9 cellular contexts compared by ENCODE assay signal in the genomic region with DNA sequence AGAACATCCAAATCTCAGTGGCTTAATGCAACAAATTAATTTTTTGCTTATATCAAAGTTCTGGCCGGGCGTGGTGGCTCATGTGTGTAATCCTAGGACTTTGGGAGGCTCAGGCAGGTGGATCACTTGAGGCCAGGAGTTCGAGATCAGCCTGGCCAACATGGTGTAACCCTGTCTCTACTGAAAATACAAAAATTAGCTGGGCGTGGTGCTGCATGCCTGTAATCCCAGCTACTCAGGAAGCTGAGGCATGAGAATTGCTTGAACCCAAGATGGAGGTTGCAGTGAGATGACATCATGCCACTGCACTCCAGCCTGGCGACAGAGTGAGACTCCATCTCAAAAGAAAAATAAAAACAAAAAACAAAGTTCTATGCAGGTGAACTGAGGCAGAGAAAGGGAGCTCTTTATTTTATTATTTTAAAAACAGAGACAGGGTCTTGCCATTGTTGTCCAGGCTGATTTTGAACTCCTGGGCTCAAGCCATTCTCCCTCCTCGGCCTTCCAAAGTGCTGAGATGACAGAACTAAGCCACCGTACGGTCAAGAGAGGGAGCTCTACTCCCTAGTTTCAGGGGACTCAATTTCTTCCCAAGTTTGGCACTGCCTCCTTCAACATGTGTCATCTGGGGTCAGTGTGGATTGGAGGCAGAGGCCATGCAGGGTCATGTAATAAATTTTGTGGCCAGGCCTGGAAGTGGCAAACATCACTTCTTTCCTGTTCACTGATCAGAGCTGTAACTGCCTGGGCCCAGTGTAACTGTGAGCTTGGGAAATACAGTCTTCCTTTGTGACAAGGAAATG. TPM values are rescaled to one million over a fixed set of nuclear protein-coding genes. Genes with fewer than 3 reads are reported as not detected.
DNase-seq lines count a peak whose midpoint lies in the region; ATAC-seq, FAIRE-seq and TF ChIP-seq lines count a peak whose summit lies in the region.
"Had no signal": no experiment of that assay in that cellular context is flagged by ENCODE, and none has a peak within 500 bp of the region (broad histone marks: within the 10 kb centered on the region; RNA-seq: fewer than 3 reads in every experiment).

No MANE protein-coding gene starts in this region.

- TF ChIP-seq POLR2A in GM12892 (IDR thresholded peaks at IDR 0.05; ENCODE audit: low read depth, low read length) (no peak), esophagus muscularis mucosa (IDR thresholded peaks at IDR 0.05; ENCODE audit: low read depth) (no peak), vagina (IDR thresholded peaks at IDR 0.05) (no peak)

- DNase-seq in CD4-positive, alpha-beta T cell = no peak
- DNase-seq in GM12892 (ENCODE audit: insufficient read length) = no peak
- no peak for DNase-seq in esophagus muscularis mucosa (ENCODE audit: extremely low spot score)
- peak; percentile 9 for DNase-seq in neural crest cell (ENCODE audit: low read depth, low spot score)
- no peak for DNase-seq in vagina (ENCODE audit: extremely low spot score in 2 of 2)

- no peak for TF ChIP-seq EP300 in esophagus muscularis mucosa (IDR thresholded peaks at IDR 0.05)

- FAIRE-seq in GM12892 (lab: Jason Lieb, UNC) = peak; percentile 71

- peak overlapping the region; percentile 85 for H3K4me3 Mint-ChIP-seq in CD4-positive, alpha-beta T cell
- H3K4me3 Mint-ChIP-seq in neural crest cell = peak overlapping the region; percentile 84

- peaks cover 46% of the 10 kb centered on the region for H3K36me3 Mint-ChIP-seq in CD4-positive, alpha-beta T cell (ENCODE audit: low read depth)
- no peaks in the 10 kb centered on the region for H3K36me3 Mint-ChIP-seq in neural crest cell (ENCODE audit: low read depth)

- H3K27me3 ChIP-seq in CD4-positive, alpha-beta T cell (ENCODE audit: control insufficient read depth, insufficient read depth, low read length) = no peaks in the 10 kb centered on the region
- no peaks in the 10 kb centered on the region for H3K27me3 ChIP-seq in esophagus muscularis mucosa
- H3K27me3 ChIP-seq in vagina = no peaks in the 10 kb centered on the region

- 53% methylated on average over 8 of the region's 8 CpGs for WGBS in esophagus muscularis mucosa

- ATAC-seq in CD4-positive, alpha-beta T cell (ENCODE audit: poor library complexity) = no peak
- peak; percentile 73 for ATAC-seq in SK-N-SH treated with all-trans-retinoic acid at 6 μM for 48 hours
- no peak for ATAC-seq in activated CD4-positive, CD25-positive, alpha-beta regulatory T cell treated with anti-CD3 and anti-CD28 coated beads, Interleukin-2, amount 50 U/mL, for 24 hours
- ATAC-seq in HG03159 (IDR thresholded peaks at IDR 0.05; ENCODE audit: unreplicated experiment) = no peak

- H3K27ac ChIP-seq in CD4-positive, alpha-beta T cell (ENCODE audit: low read depth, low read length) = no peak overlapping the region
- H3K27ac ChIP-seq in esophagus muscularis mucosa (replicated peaks in 1 of 4) = peak overlapping the region in 3 of 4 donors; percentile 24 to 84 (median 37)
- no peak overlapping the region for H3K27ac ChIP-seq in vagina

- POLR2A ChIA-PET in CD4-positive, alpha-beta T cell (lab: Charles Lee) = interaction anchor here (0.8 to 2.7 kb wide), 4 partner anchors 21 to 339 kb away, joined by 3 to 20 read pairs (median 12); a partner anchor contains a TSS

- peak overlapping the region in 1 of 4 donors; percentile 10 for H3K4me3 ChIP-seq in esophagus muscularis mucosa
- H3K4me3 ChIP-seq in vagina = no peak overlapping the region

- CTCF ChIA-PET in CD4-positive, alpha-beta T cell (lab: Charles Lee) = no interaction called here

- H3K9me3 ChIP-seq in CD4-positive, alpha-beta T cell (ENCODE audit: control insufficient read depth, low read length) = no peaks in the 10 kb centered on the region
- H3K9me3 ChIP-seq in esophagus muscularis mucosa = no peaks in the 10 kb centered on the region
- H3K9me3 ChIP-seq in vagina = no peaks in the 10 kb centered on the region

- H3K4me1 Mint-ChIP-seq in CD4-positive, alpha-beta T cell (ENCODE audit: low read depth) = peaks cover 32% of the 10 kb centered on the region
- H3K4me1 Mint-ChIP-seq in neural crest cell = peaks cover 31% of the 10 kb centered on the region

- no peak for TF ChIP-seq CTCF in CD4-positive, alpha-beta T cell (IDR thresholded peaks at IDR 0.05)
- peak; percentile 44 to 52 (median 48) for TF ChIP-seq CTCF in esophagus muscularis mucosa (IDR thresholded peaks at IDR 0.05)
- TF ChIP-seq CTCF in neural crest cell (conservative IDR thresholded peaks at IDR 0.05) = peak; percentile 47
- no peak for TF ChIP-seq CTCF in vagina (IDR thresholded peaks at IDR 0.05)

- intact Hi-C loops in CD4-positive, alpha-beta T cell (cut with DNase I, micrococcal nuclease) = loop anchor here in 1 of 2 experiments (5.0 kb wide), 4 partner anchors 198 to 342 kb away; a partner anchor contains a TSS
- intact Hi-C loops in esophagus muscularis mucosa (cut with DNase I) = loop anchor here (10.0 kb wide), 1 partner anchor 280 kb away; a partner anchor contains a TSS
- intact Hi-C loops in vagina (cut with DNase I) = no loop called here

- H3K9me3 Mint-ChIP-seq in CD4-positive, alpha-beta T cell = no peaks in the 10 kb centered on the region
- no peaks in the 10 kb centered on the region for H3K9me3 Mint-ChIP-seq in neural crest cell

- H3K27me3 Mint-ChIP-seq in CD4-positive, alpha-beta T cell = no peaks in the 10 kb centered on the region
- peaks cover 3% of the 10 kb centered on the region for H3K27me3 Mint-ChIP-seq in neural crest cell (ENCODE audit: low read depth)

- H3K4me1 ChIP-seq in esophagus muscularis mucosa (peaks cover 28 to 48% (median 40%) of the 10 kb centered on the region in 4 donors), vagina (peaks cover 33% of the 10 kb centered on the region)

- peaks cover 2 to 37% (median 25%) of the 10 kb centered on the region in 4 donors for H3K36me3 ChIP-seq in esophagus muscularis mucosa
- H3K36me3 ChIP-seq in vagina = no peaks in the 10 kb centered on the region

- H3K27ac Mint-ChIP-seq in CD4-positive, alpha-beta T cell = peak overlapping the region; percentile 90
- H3K27ac Mint-ChIP-seq in neural crest cell (ENCODE audit: unreplicated experiment) = no peak overlapping the region

TF ChIP-seq in SK-N-SH treated with all-trans-retinoic acid at 6 μM for 48 hours, 23 proteins besides CTCF, POLR2A, EP300 and RAD21:
- no peak for TF ChIP-seq GLIS3 (CRISPR knock-in tag; IDR thresholded peaks at IDR 0.05)
- no peak for TF ChIP-seq PPARA (CRISPR knock-in tag; IDR thresholded peaks at IDR 0.05; ENCODE audit: borderline replicate concordance)
- no peak for TF ChIP-seq ZFP3 (CRISPR knock-in tag; IDR thresholded peaks at IDR 0.05)
- TF ChIP-seq ZNF70 (CRISPR knock-in tag; IDR thresholded peaks at IDR 0.05) = no peak
- no peak for TF ChIP-seq ZFP30 (CRISPR knock-in tag; IDR thresholded peaks at IDR 0.05)
- TF ChIP-seq RARB (CRISPR knock-in tag; IDR thresholded peaks at IDR 0.05) = no peak
- TF ChIP-seq, protein P1, sequence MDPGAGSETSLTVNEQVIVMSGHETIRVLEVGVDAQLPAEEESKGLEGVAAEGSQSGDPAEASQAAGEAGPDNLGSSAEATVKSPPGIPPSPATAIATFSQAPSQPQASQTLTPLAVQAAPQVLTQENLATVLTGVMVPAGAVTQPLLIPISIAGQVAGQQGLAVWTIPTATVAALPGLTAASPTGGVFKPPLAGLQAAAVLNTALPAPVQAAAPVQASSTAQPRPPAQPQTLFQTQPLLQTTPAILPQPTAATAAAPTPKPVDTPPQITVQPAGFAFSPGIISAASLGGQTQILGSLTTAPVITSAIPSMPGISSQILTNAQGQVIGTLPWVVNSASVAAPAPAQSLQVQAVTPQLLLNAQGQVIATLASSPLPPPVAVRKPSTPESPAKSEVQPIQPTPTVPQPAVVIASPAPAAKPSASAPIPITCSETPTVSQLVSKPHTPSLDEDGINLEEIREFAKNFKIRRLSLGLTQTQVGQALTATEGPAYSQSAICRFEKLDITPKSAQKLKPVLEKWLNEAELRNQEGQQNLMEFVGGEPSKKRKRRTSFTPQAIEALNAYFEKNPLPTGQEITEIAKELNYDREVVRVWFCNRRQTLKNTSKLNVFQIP (CRISPR knock-in tag; IDR thresholded peaks at IDR 0.05; ENCODE audit: borderline replicate concordance, low read depth) = no peak
- TF ChIP-seq, protein P2, sequence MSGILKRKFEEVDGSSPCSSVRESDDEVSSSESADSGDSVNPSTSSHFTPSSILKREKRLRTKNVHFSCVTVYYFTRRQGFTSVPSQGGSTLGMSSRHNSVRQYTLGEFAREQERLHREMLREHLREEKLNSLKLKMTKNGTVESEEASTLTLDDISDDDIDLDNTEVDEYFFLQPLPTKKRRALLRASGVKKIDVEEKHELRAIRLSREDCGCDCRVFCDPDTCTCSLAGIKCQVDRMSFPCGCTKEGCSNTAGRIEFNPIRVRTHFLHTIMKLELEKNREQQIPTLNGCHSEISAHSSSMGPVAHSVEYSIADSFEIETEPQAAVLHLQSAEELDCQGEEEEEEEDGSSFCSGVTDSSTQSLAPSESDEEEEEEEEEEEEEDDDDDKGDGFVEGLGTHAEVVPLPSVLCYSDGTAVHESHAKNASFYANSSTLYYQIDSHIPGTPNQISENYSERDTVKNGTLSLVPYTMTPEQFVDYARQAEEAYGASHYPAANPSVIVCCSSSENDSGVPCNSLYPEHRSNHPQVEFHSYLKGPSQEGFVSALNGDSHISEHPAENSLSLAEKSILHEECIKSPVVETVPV (CRISPR knock-in tag; IDR thresholded peaks at IDR 0.05) = no peak
TF ChIP-seq in SK-N-SH treated with all-trans-retinoic acid at 6 μM for 48 hours: peak in this region for 0.

RNA-seq across cellular contexts. Expression of a gene that starts 2.4 kb away (rescaled TPM):
- total RNA-seq in CD4-positive, alpha-beta T cell = 10 to 100 TPM; 14.8 to 15.7 TPM
- 12.2 TPM for polyA plus RNA-seq in GM12892 (2012; ENCODE audit: missing spikeins)
- total RNA-seq in esophagus muscularis mucosa = 10 to 100 TPM; 19.2 to 43.5 (median 26.8) TPM
- 14.2 and 14.9 TPM in 2 replicates for total RNA-seq in neural crest cell
- total RNA-seq in vagina = 21.1 TPM

RNA-seq across cellular contexts. Expression of a gene that starts 21.4 kb away (rescaled TPM):
- 10 to 100 TPM; 73.7 to 84.4 TPM for total RNA-seq in CD4-positive, alpha-beta T cell
- polyA plus RNA-seq in GM12892 (2012; ENCODE audit: missing spikeins) = 176 TPM
- 100 to 1,000 TPM; 235 to 279 (median 262) TPM for total RNA-seq in esophagus muscularis mucosa
- total RNA-seq in neural crest cell = 190 and 195 TPM in 2 replicates
- 257 TPM for total RNA-seq in vagina

RNA-seq across cellular contexts. Expression of a gene that starts 34.5 kb away (rescaled TPM):
- not detected for total RNA-seq in CD4-positive, alpha-beta T cell
- polyA plus RNA-seq in GM12892 (2012; ENCODE audit: missing spikeins) = not detected
- 10 to 100 TPM; 46.4 to 77.2 (median 59.2) TPM for total RNA-seq in esophagus muscularis mucosa
- total RNA-seq in neural crest cell = 29.8 and 33.7 TPM in 2 replicates
- 17.4 TPM for total RNA-seq in vagina
- total RNA-seq: T-helper 2 cell treated with Interferon-gamma antibody and Interleukin-4, amounts not matched to agents 100 ng/mL and 5 ng/mL, for 36 hours had no signal

Comparison
In these comparisons a context has a peak if more than half of its experiments do, and no peak if none do; other contexts are left out.
1. H3K27ac ChIP-seq: peak in esophagus muscularis mucosa (3 of 4); none in CD4-positive, alpha-beta T cell (single experiment) and vagina (single experiment).
2. CTCF ChIP-seq: peak in esophagus muscularis mucosa (3 of 3) and neural crest cell (single experiment); none in CD4-positive, alpha-beta T cell (single experiment) and vagina (0 of 3).
3. RNA of a gene that starts 34.5 kb away (total RNA-seq): 46.4 to 77.2 TPM in esophagus muscularis mucosa, 29.8 to 33.7 TPM in neural crest cell and 17.4 TPM in vagina (single experiment); not detected in CD4-positive, alpha-beta T cell; every median in the first group is over 10 times any median in the second.